Comparison of ENCODE assay signal across 1 cellular context in genomic region chr6:108222504-108222903, GRCh38.
TF ChIP-seq lines count a peak whose summit lies in the region.

No MANE protein-coding gene starts in this region.

TF ChIP-seq in IMR-90, 13 proteins besides CTCF, POLR2A, EP300 and RAD21 (continued from another document):
- TF ChIP-seq ELK1 (IDR thresholded peaks at IDR 0.05; ENCODE audit: borderline replicate concordance, low read depth, low read length) (no peak), MAFK (IDR thresholded peaks at IDR 0.05; ENCODE audit: low read depth, low read length) (no peak), RFX5 (IDR thresholded peaks at IDR 0.05; ENCODE audit: low read depth, low read length) (no peak), CHD1 (IDR thresholded peaks at IDR 0.05; ENCODE audit: low read depth, low read length) (no peak), USF2 (IDR thresholded peaks at IDR 0.05; ENCODE audit: low read depth, low read length) (no peak), SMC3 (IDR thresholded peaks at IDR 0.05; ENCODE audit: low read depth, low read length) (no peak), NFE2L2 (IDR thresholded peaks at IDR 0.05; ENCODE audit: low read depth, low read length) (no peak)
